16 cellular contexts compared by ENCODE assay signal in the genomic region with DNA sequence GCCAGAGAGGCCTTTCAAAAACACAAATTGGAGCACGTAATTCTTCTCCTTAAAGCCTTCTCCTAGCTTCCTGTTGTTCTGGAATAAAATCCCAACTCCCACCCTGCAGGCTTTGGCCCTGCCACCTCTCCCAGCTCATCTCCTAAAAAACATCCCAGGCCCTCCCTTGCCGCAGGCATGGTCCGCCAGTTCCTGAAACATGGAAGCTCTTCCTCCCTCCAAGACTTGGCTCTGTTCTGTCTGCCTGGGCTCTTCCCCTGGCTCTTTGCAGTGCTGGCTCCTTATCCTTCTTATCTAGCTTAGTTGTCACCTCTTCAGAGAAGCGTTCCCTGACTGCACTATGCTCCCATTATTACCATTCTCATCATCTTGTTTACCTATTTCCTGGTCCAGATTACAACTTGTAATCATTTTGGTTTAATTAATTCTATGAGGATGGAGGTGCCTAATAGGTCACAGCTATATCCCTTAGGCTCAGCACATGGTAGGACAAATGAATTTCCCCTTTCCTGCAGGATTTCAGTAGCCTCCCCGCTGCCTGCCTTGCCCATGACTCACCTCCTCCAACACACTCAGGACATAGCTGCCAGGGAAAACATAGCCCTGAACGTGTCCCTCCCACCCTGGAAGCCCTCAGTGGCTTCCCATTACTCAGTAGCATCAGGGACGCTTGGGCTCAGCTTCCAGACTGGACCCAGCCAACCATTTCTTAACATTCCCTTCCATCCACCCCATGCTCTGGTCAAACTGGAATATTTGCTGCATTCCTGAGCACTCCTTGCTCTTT. TPM values are rescaled to one million over a fixed set of nuclear protein-coding genes. Genes with fewer than 3 reads are reported as not detected.
A peak's percentile ranks its signal among the peaks of the same experiment; 100 is the strongest.
DNase-seq lines count a peak whose midpoint lies in the region; ATAC-seq, FAIRE-seq and TF ChIP-seq lines count a peak whose summit lies in the region.
"Had no signal": no experiment of that assay in that cellular context is flagged by ENCODE, and none has a peak within 500 bp of the region (broad histone marks: within the 10 kb centered on the region; RNA-seq: fewer than 3 reads in every experiment).

No MANE protein-coding gene starts in this region.

- H3K4me2 ChIP-seq in A549, result no peak overlapping the region
- H3K4me2 ChIP-seq in HCT116 (ENCODE audit: low read length), result peak overlapping the region; percentile 35; the same call in 1 of the 2 replicates
- H3K4me2 ChIP-seq: BLaER1 treated with 17β-estradiol and CSF1 and Interleukin-3, amounts not matched to agents 10 nM and 100 nM had no signal

- H3K36me3 Mint-ChIP-seq in brain, result no peaks in the 10 kb centered on the region
- H3K36me3 Mint-ChIP-seq in stimulated activated effector memory CD8-positive, alpha-beta T cell treated with anti-CD3 and anti-CD28 coated beads, Interleukin-12 subunit alpha, Interleukin-12 subunit beta, amount 100 ng/mL, for 72 hours, result no peaks in the 10 kb centered on the region
- H3K36me3 Mint-ChIP-seq: activated naive CD4-positive, alpha-beta T cell treated with anti-CD3 and anti-CD28 coated beads, Interleukin-2, amount 50 U/mL, for 24 hours had no signal

- no TSS peak for BruUV-seq in HCT116 (replicated peaks; lab: Mats Ljungman, UMichigan)

- H3K4me1 ChIP-seq in A549 (no peaks in the 10 kb centered on the region), HCT116 (ENCODE audit: control insufficient read depth in 1 of 2, insufficient read depth in 2 of 2, low read length in 2 of 2) (peaks cover 14 to 15% of the 10 kb centered on the region in 2 experiments)
- H3K4me1 ChIP-seq: BLaER1 treated with 17β-estradiol and CSF1 and Interleukin-3, amounts not matched to agents 10 nM and 100 nM; transverse colon had no signal

- FAIRE-seq in A549 (lab: Jason Lieb, UNC), result no peak
- FAIRE-seq: HepG2 had no signal

- peak overlapping the region in 3 of 5 experiments; percentile 42 to 78 (median 65) for H3K27ac Mint-ChIP-seq in brain
- H3K27ac Mint-ChIP-seq in stimulated activated effector memory CD8-positive, alpha-beta T cell treated with anti-CD3 and anti-CD28 coated beads, Interleukin-12 subunit alpha, Interleukin-12 subunit beta, amount 100 ng/mL, for 72 hours, result no peak overlapping the region
- H3K27ac Mint-ChIP-seq: activated naive CD4-positive, alpha-beta T cell treated with anti-CD3 and anti-CD28 coated beads, Interleukin-2, amount 50 U/mL, for 24 hours had no signal

- peaks cover 14% of the 10 kb centered on the region for H3K27me3 Mint-ChIP-seq in brain

- TF ChIP-seq RAD21 in A549 (conservative IDR thresholded peaks at IDR 0.05 in 1 of 2, IDR thresholded peaks at IDR 0.05 in 1 of 2) (no peak), HCT116 (IDR thresholded peaks at IDR 0.05; ENCODE audit: low read depth) (no peak)

- H3K4me3 ChIP-seq in A549, result no peak overlapping the region
- H3K4me3 ChIP-seq in HCT116 (replicated peaks in 1 of 2; ENCODE audit: low read depth in 1 of 2, low read length in 2 of 2), result no peak overlapping the region
- H3K4me3 ChIP-seq: BLaER1 treated with 17β-estradiol and CSF1 and Interleukin-3, amounts not matched to agents 10 nM and 100 nM; transverse colon had no signal

- TF ChIP-seq POLR2A in A549 (IDR thresholded peaks at IDR 0.05; ENCODE audit: low read length) (no peak), HCT116 (IDR thresholded peaks at IDR 0.05; ENCODE audit: borderline replicate concordance, extremely low read depth, insufficient read depth, insufficient read length) (no peak)

- H3K27me3 ChIP-seq in HCT116 (ENCODE audit: insufficient read depth, low read length), result no peaks in the 10 kb centered on the region
- H3K27me3 ChIP-seq: BLaER1 treated with 17β-estradiol and CSF1 and Interleukin-3, amounts not matched to agents 10 nM and 100 nM had no signal

- POLR2A ChIA-PET in A549 (lab: Yijun Ruan, JAX) (no interaction called here), HCT116 (lab: Charles Lee) (no interaction called here)

- no peak overlapping the region for H3K9ac ChIP-seq in HCT116 (ENCODE audit: low read length)
- H3K9ac ChIP-seq: BLaER1 treated with 17β-estradiol and CSF1 and Interleukin-3, amounts not matched to agents 10 nM and 100 nM had no signal

- H3K9me2 ChIP-seq in HCT116 (ENCODE audit: insufficient read depth), result no peaks in the 10 kb centered on the region

- RAD21 ChIA-PET in HCT116 (lab: Charles Lee; ENCODE audit: low non-redundant PET in 1 of 2, low total read pairs in 2 of 2, uncharacterized antibody in 2 of 2, unreplicated experiment in 2 of 2), result no interaction called here

- H3K27ac ChIP-seq in A549, result no peak overlapping the region
- H3K27ac ChIP-seq in HCT116 (ENCODE audit: low read depth, low read length), result no peak overlapping the region
- H3K27ac ChIP-seq: BLaER1 treated with 17β-estradiol and CSF1 and Interleukin-3, amounts not matched to agents 10 nM and 100 nM; transverse colon had no signal

- H3K79me2 ChIP-seq in HCT116 (ENCODE audit: insufficient read depth, low read length), result no peaks in the 10 kb centered on the region

- H3K4me3 Mint-ChIP-seq in brain, result no peak overlapping the region
- H3K4me3 Mint-ChIP-seq in stimulated activated effector memory CD8-positive, alpha-beta T cell treated with anti-CD3 and anti-CD28 coated beads, Interleukin-12 subunit alpha, Interleukin-12 subunit beta, amount 100 ng/mL, for 72 hours, result no peak overlapping the region
- H3K4me3 Mint-ChIP-seq: activated naive CD4-positive, alpha-beta T cell treated with anti-CD3 and anti-CD28 coated beads, Interleukin-2, amount 50 U/mL, for 24 hours had no signal

- 38% methylated on average over 7 of the region's 7 CpGs for WGBS in A549 (ENCODE audit: missing lambda C conversion rate)

- no peaks in the 10 kb centered on the region for H3K36me3 ChIP-seq in HCT116 (ENCODE audit: control insufficient read depth in 1 of 2, insufficient read depth in 2 of 2, low read length in 2 of 2)
- H3K36me3 ChIP-seq: BLaER1 treated with 17β-estradiol and CSF1 and Interleukin-3, amounts not matched to agents 10 nM and 100 nM; transverse colon had no signal

- H3K9me3 Mint-ChIP-seq in brain, result peaks cover 0 to 5% (median 0%) of the 10 kb centered on the region in 5 experiments
- no peaks in the 10 kb centered on the region for H3K9me3 Mint-ChIP-seq in stimulated activated effector memory CD8-positive, alpha-beta T cell treated with anti-CD3 and anti-CD28 coated beads, Interleukin-12 subunit alpha, Interleukin-12 subunit beta, amount 100 ng/mL, for 72 hours
- H3K9me3 Mint-ChIP-seq: activated naive CD4-positive, alpha-beta T cell treated with anti-CD3 and anti-CD28 coated beads, Interleukin-2, amount 50 U/mL, for 24 hours had no signal

- no peaks in the 10 kb centered on the region for H4K20me1 ChIP-seq in HCT116 (ENCODE audit: insufficient read depth)
- H4K20me1 ChIP-seq: BLaER1 treated with 17β-estradiol and CSF1 and Interleukin-3, amounts not matched to agents 10 nM and 100 nM had no signal

- H2AFZ ChIP-seq in HCT116 (ENCODE audit: low read depth, low read length, poor library complexity, severe bottlenecking), result no peak overlapping the region

- TF ChIP-seq EP300 in A549 (IDR thresholded peaks at IDR 0.05), result no peak

- intact Hi-C loops in HCT116 (cut with micrococcal nuclease), result loop anchor here (10.0 kb wide), 1 partner anchor 107 kb away; no protein-coding TSS in a partner anchor

- DNase-seq in A549 (ENCODE audit: low read depth in 1 of 2, low spot score in 1 of 2) (no peak), HCT116 (ENCODE audit: low read depth, low spot score) (no peak), kidney glomerular epithelial cell (lab: John Stamatoyannopoulos, UW) (peak; percentile 77), activated gamma-delta T cell (lab: John Stamatoyannopoulos, UW) (no peak)
- DNase-seq in activated CD4-positive, alpha-beta T cell treated with anti-CD3 and anti-CD28 coated beads, Interleukin-2, amount 50 U/mL, for 4 hours, result no peak
- no peak for DNase-seq in stimulated activated effector memory CD8-positive, alpha-beta T cell treated with anti-CD3 and anti-CD28 coated beads, Interleukin-12 subunit alpha, Interleukin-12 subunit beta, amount 100 ng/mL, for 72 hours (ENCODE audit: low spot score in 2 of 2)
- no peak for DNase-seq in stimulated activated CD4-positive, alpha-beta T cell treated with anti-CD3 and anti-CD28 coated beads, Interleukin-4, amount 100 ng/mL, for 24 hours
- DNase-seq: NCI-H187 treated with DMSO at 0.1 percent for 48 hours, retina, transverse colon had no signal

- peak; percentile 62 to 66; a peak in 4 of 6 replicates for ATAC-seq in A549
- ATAC-seq in HCT116, result peak; percentile 67
- ATAC-seq in stimulated activated effector memory CD8-positive, alpha-beta T cell treated with anti-CD3 and anti-CD28 coated beads, Interleukin-12 subunit alpha, Interleukin-12 subunit beta, amount 100 ng/mL, for 72 hours, result no peak
- ATAC-seq: HepG2 had no signal

- CTCF ChIA-PET in A549 (lab: Yijun Ruan, JAX) (interaction anchor here (1.1 to 2.8 kb wide), 2 partner anchors 9 to 430 kb away, joined by 3 to 14 read pairs; no protein-coding TSS in a partner anchor), HCT116 (lab: Charles Lee) (interaction anchor here (2.1 kb wide), 1 partner anchor 9 kb away, joined by 11 read pairs; no protein-coding TSS in a partner anchor)

- no peaks in the 10 kb centered on the region for H3K9me3 ChIP-seq in A549
- H3K9me3 ChIP-seq in HCT116 (ENCODE audit: control insufficient read depth in 1 of 2, insufficient read depth in 1 of 2, low read depth in 1 of 2, low read length in 2 of 2), result no peaks in the 10 kb centered on the region
- H3K9me3 ChIP-seq: BLaER1 treated with 17β-estradiol and CSF1 and Interleukin-3, amounts not matched to agents 10 nM and 100 nM; transverse colon had no signal

- TF ChIP-seq CTCF in A549 (IDR thresholded peaks at IDR 0.05) (no peak), HCT116 (IDR thresholded peaks at IDR 0.05 in 2 of 3, conservative IDR thresholded peaks at IDR 0.05 in 1 of 3; ENCODE audit: borderline replicate concordance in 1 of 3, insufficient read depth in 1 of 3, low read depth in 2 of 3, low read length in 2 of 3) (no peak), brain (conservative IDR thresholded peaks at IDR 0.05) (no peak)

- peaks cover 41% of the 10 kb centered on the region for H3K4me1 Mint-ChIP-seq in brain
- H3K4me1 Mint-ChIP-seq in stimulated activated effector memory CD8-positive, alpha-beta T cell treated with anti-CD3 and anti-CD28 coated beads, Interleukin-12 subunit alpha, Interleukin-12 subunit beta, amount 100 ng/mL, for 72 hours, result no peaks in the 10 kb centered on the region
- H3K4me1 Mint-ChIP-seq: activated naive CD4-positive, alpha-beta T cell treated with anti-CD3 and anti-CD28 coated beads, Interleukin-2, amount 50 U/mL, for 24 hours had no signal

TF ChIP-seq in A549, 52 proteins besides CTCF, POLR2A, EP300 and RAD21 (continues in another document):
- TF ChIP-seq ZNF302 (CRISPR knock-in tag; IDR thresholded peaks at IDR 0.05), result no peak

RNA-seq across cellular contexts. Expression of gene IGSF21, which starts 15.7 kb away (rescaled TPM):
- polyA plus RNA-seq in A549 (2011; rRNA removed) (not detected in 2 replicates), A549 (2017; fragmentation: RNase III; extraction: RNeasy Plus Mini Kit Qiagen cat#74134 plus additional on column Dnase treatment) (not detected in 3 replicates), brain (ENCODE audit: insufficient read depth, low read depth, low replicate concordance) (25.5 TPM)
- polyA plus RNA-seq in A549 (2012; cell fraction: cytosol; rRNA removed), result not detected in 2 replicates
- not detected in 2 replicates for polyA plus RNA-seq in A549 (2012; cell fraction: nucleus; rRNA removed)
- not detected in 2 replicates for polyA minus RNA-seq in A549 (2011; rRNA and poly(A)+ RNA removed)
- not detected for total RNA-seq in HCT116 (2021; ENCODE audit: unreplicated experiment)
- not detected in 2 replicates for polyA plus RNA-seq in HCT116 (2012)
- total RNA-seq: HepG2; mononuclear cell; T-helper 2 cell treated with Interferon-gamma antibody and Interleukin-4, amounts not matched to agents 100 ng/mL and 5 ng/mL, for 36 hours had no signal
- polyA plus RNA-seq: HepG2 had no signal

Comparison
In these comparisons a context has a peak if more than half of its experiments do, and no peak if none do; other contexts are left out.
1. RNA of gene IGSF21, which starts 15.7 kb away (polyA plus RNA-seq): 25.5 TPM in brain (single experiment); not detected in A549; every median in the first group is over 10 times any median in the second.